In the genomic region with DNA sequence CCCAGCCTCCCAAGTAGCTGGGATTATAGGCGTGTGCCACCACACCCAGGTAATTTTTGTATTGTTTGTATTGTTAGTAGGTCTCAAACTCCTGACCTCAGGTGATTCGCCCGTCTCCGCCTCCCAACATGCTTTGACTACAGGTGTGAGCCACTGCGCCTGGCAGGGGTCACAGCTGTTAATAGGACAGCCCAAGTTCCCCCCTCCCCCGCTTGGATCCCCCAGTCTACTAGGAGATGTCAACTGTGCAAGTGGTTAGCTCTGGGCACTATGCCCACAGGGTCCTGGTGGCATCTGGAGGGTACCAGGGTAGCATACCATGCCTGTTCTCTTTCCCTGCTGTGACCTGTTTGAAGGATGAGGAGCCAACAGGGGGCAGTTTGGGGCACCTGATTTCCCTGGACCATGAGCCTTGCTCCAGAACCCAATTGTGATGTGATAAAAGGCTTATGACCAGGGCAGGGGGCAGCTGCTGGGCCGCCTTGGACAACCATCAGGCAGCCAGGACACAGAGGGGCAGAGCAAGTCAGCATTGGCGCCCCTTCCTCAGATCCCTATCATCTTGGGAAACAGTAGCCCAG, we compare ENCODE assay signal across 15 cellular contexts. TPM values are rescaled to one million over a fixed set of nuclear protein-coding genes. Genes with fewer than 3 reads are reported as not detected.
DNase-seq lines count a peak whose midpoint lies in the region; ATAC-seq and TF ChIP-seq lines count a peak whose summit lies in the region.
"Had no signal": no experiment of that assay in that cellular context is flagged by ENCODE, and none has a peak within 500 bp of the region (broad histone marks: within the 10 kb centered on the region; RNA-seq: fewer than 3 reads in every experiment).

A gene with protein sequence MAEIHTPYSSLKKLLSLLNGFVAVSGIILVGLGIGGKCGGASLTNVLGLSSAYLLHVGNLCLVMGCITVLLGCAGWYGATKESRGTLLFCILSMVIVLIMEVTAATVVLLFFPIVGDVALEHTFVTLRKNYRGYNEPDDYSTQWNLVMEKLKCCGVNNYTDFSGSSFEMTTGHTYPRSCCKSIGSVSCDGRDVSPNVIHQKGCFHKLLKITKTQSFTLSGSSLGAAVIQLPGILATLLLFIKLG (plus strand): TSS at position 496 of the 581 bp plus-strand sequence. CDS start 138 bp downstream, outside the sequence.

- H3K9me3 ChIP-seq in SK-N-SH (no peaks in the 10 kb centered on the region), esophagus muscularis mucosa (no peaks in the 10 kb centered on the region), tibial artery (no peaks in the 10 kb centered on the region)
- H3K9me3 ChIP-seq: ovary had no signal

- H3K4me3 ChIP-seq in SK-N-SH (ENCODE audit: low read depth in 2 of 2, low read length in 1 of 2) = no peak within 1 kb of the TSS
- no peak within 1 kb of the TSS for H3K4me3 ChIP-seq in esophagus muscularis mucosa
- H3K4me3 ChIP-seq in tibial artery = no peak within 1 kb of the TSS
- H3K4me3 ChIP-seq: ovary had no signal

- H3K36me3 ChIP-seq in SK-N-SH (replicated peaks in 1 of 2; ENCODE audit: control insufficient read depth in 1 of 2, insufficient read depth in 2 of 2, low read length in 1 of 2) = no peaks in the 10 kb centered on the region
- H3K36me3 ChIP-seq in esophagus muscularis mucosa = no peaks in the 10 kb centered on the region
- no peaks in the 10 kb centered on the region for H3K36me3 ChIP-seq in tibial artery
- H3K36me3 ChIP-seq: ovary had no signal

- H3K9ac ChIP-seq in SK-N-SH = no peak within 1 kb of the TSS

- no peak within 1 kb of the TSS for H2AFZ ChIP-seq in SK-N-SH (ENCODE audit: low read depth)

- TF ChIP-seq RAD21 in SK-N-SH (IDR thresholded peaks at IDR 0.05; ENCODE audit: low read length) = peak; percentile 33

- DNase-seq in SK-N-SH = peak; percentile 38
- DNase-seq in OCI-M1 (lab: John Stamatoyannopoulos, UW) = peak; percentile 69
- DNase-seq in esophagus muscularis mucosa (ENCODE audit: extremely low spot score) = no peak
- peak in 1 of 2 donors; percentile 28 for DNase-seq in tibial artery
- DNase-seq in hepatic stellate cell (ENCODE audit: low spot score) = no peak
- DNase-seq in NCI-H1436 (lab: John Stamatoyannopoulos, UW) = no peak
- DNase-seq: DMS79 treated with DMSO at 0.1 percent for 48 hours, mesendoderm, NCI-H2227 treated with DMSO at 0.1 percent for 48 hours, T-helper 17 cell had no signal

- POLR2A ChIA-PET in SK-N-SH (lab: Yijun Ruan, JAX) = interaction anchor here (1.0 kb wide), 1 partner anchor 185 kb away, joined by 3 read pairs; the partner anchor contains the start of gene ELAVL3

- H3K4me2 ChIP-seq in SK-N-SH = no peak within 1 kb of the TSS

- ATAC-seq in SK-N-SH treated with all-trans-retinoic acid at 6 μM for 48 hours = no peak
- no peak for ATAC-seq in GM21619 (IDR thresholded peaks at IDR 0.05; ENCODE audit: unreplicated experiment)
- ATAC-seq: activated T-helper 17 cell treated with anti-CD3 and anti-CD28 coated beads, Interleukin-2, amount 50 U/mL, for 72 hours; T-helper 17 cell had no signal

- H3K9me2 ChIP-seq in SK-N-SH = no peaks in the 10 kb centered on the region

- TF ChIP-seq POLR2A in esophagus muscularis mucosa (IDR thresholded peaks at IDR 0.05; ENCODE audit: low read depth) = no peak

- CTCF ChIA-PET in SK-N-SH (lab: Yijun Ruan, JAX) = interaction anchor here (0.8 to 5.1 kb wide), 14 partner anchors 9 to 186 kb away, joined by 3 to 66 read pairs (median 5); partner anchors contain the start of genes CCDC159, ELAVL3, RGL3 and SWSAP1

- H3K79me2 ChIP-seq in SK-N-SH (ENCODE audit: insufficient read depth) = no peaks in the 10 kb centered on the region

- intact Hi-C loops in esophagus muscularis mucosa (cut with DNase I) = loop anchor here (5.0 kb wide), 1 partner anchor 87 kb away; the partner anchor contains the start of gene EPOR
- intact Hi-C loops in tibial artery (cut with DNase I; ENCODE audit: low total_unique reads) = loop anchor here (10.0 kb wide), 1 partner anchor 79 kb away; the partner anchor contains the start of gene SWSAP1

- no peaks in the 10 kb centered on the region for H4K20me1 ChIP-seq in SK-N-SH (ENCODE audit: insufficient read depth)

- H3F3A ChIP-seq in SK-N-SH (replicated peaks; ENCODE audit: insufficient read depth) = peaks cover 4% of the 10 kb centered on the region

- TF ChIP-seq CTCF in SK-N-SH (IDR thresholded peaks at IDR 0.05) = peak; percentile 24; the same call in 1 of the 2 replicates
- no peak for TF ChIP-seq CTCF in esophagus muscularis mucosa (IDR thresholded peaks at IDR 0.05)
- TF ChIP-seq CTCF in tibial artery (IDR thresholded peaks at IDR 0.05) = no peak

- no peaks in the 10 kb centered on the region for H3K27me3 ChIP-seq in SK-N-SH (ENCODE audit: insufficient read depth)
- H3K27me3 ChIP-seq in esophagus muscularis mucosa = no peaks in the 10 kb centered on the region
- no peaks in the 10 kb centered on the region for H3K27me3 ChIP-seq in tibial artery
- H3K27me3 ChIP-seq: ovary had no signal

- 87% methylated on average over 6 of the region's 8 CpGs for WGBS in SK-N-SH (ENCODE audit: low lambda C conversion rate)
- 82% methylated on average over 7 of the region's 8 CpGs for WGBS in esophagus muscularis mucosa

- no peak for TF ChIP-seq EP300 in SK-N-SH (IDR thresholded peaks at IDR 0.05; ENCODE audit: borderline replicate concordance in 1 of 2, low read depth in 1 of 2, low read length in 1 of 2)
- TF ChIP-seq EP300 in esophagus muscularis mucosa (IDR thresholded peaks at IDR 0.05) = no peak

- no peak within 1 kb of the TSS for H3K27ac ChIP-seq in SK-N-SH (ENCODE audit: low read depth in 2 of 2, low read length in 1 of 2)
- peak within 1 kb of the TSS; percentile 11 to 52 (median 37) for H3K27ac ChIP-seq in esophagus muscularis mucosa (replicated peaks in 1 of 4)
- H3K27ac ChIP-seq in tibial artery = peak within 1 kb of the TSS; percentile 56 to 61

- H3K4me1 ChIP-seq in SK-N-SH (ENCODE audit: control insufficient read depth in 1 of 2, insufficient read depth in 2 of 2, low read depth in 1 of 2, low read length in 1 of 2) = peaks cover 0 to 3% of the 10 kb centered on the region in 2 experiments; a peak in 1 of 4 replicates
- peaks cover 6 to 26% (median 16%) of the 10 kb centered on the region in 4 donors for H3K4me1 ChIP-seq in esophagus muscularis mucosa
- peaks cover 0 to 25% (median 12%) of the 10 kb centered on the region in 4 donors for H3K4me1 ChIP-seq in tibial artery

TF ChIP-seq in SK-N-SH, 30 proteins besides CTCF, POLR2A, EP300 and RAD21:
- TF ChIP-seq GATA2 (CRISPR knock-in tag; IDR thresholded peaks at IDR 0.05) = no peak
- TF ChIP-seq MAX (IDR thresholded peaks at IDR 0.05; ENCODE audit: low read depth) = no peak
- TF ChIP-seq FOXJ3 (CRISPR knock-in tag; IDR thresholded peaks at IDR 0.05) = no peak
- no peak for TF ChIP-seq RCOR1 (IDR thresholded peaks at IDR 0.05; ENCODE audit: low read length)
- no peak for TF ChIP-seq ELF1 (IDR thresholded peaks at IDR 0.05)
- TF ChIP-seq ZBTB33 (IDR thresholded peaks at IDR 0.05; ENCODE audit: borderline replicate concordance, low read depth) = no peak
- no peak for TF ChIP-seq FOSL2 (IDR thresholded peaks at IDR 0.05; ENCODE audit: borderline replicate concordance, low read depth)

TF ChIP-seq in SK-N-SH treated with all-trans-retinoic acid at 6 μM for 48 hours, 23 proteins besides CTCF, POLR2A, EP300 and RAD21 (continues in another document):
- TF ChIP-seq PPARA (CRISPR knock-in tag; IDR thresholded peaks at IDR 0.05; ENCODE audit: borderline replicate concordance) (no peak), SNAI2 (CRISPR knock-in tag; IDR thresholded peaks at IDR 0.05) (no peak), CREB5 (CRISPR knock-in tag; IDR thresholded peaks at IDR 0.05; ENCODE audit: low read depth) (no peak), ARNTL (CRISPR knock-in tag; IDR thresholded peaks at IDR 0.05; ENCODE audit: borderline replicate concordance, low read depth) (no peak), TOX (CRISPR knock-in tag; IDR thresholded peaks at IDR 0.05; ENCODE audit: borderline replicate concordance) (no peak), PATZ1 (CRISPR knock-in tag; IDR thresholded peaks at IDR 0.05; ENCODE audit: borderline replicate concordance) (no peak), CSDC2 (CRISPR knock-in tag; IDR thresholded peaks at IDR 0.05) (no peak)

RNA-seq across cellular contexts. Expression of the gene that starts here (rescaled TPM):
- not detected in 2 replicates for polyA plus RNA-seq in SK-N-SH (2012; rRNA removed)
- polyA plus RNA-seq in SK-N-SH (2012; cell fraction: cytosol; rRNA removed) = not detected in 2 replicates
- not detected in 2 replicates for polyA plus RNA-seq in SK-N-SH (2012; cell fraction: nucleus; rRNA removed)
- not detected for total RNA-seq in esophagus muscularis mucosa
- total RNA-seq: activated T-helper 17 cell treated with anti-CD3 and anti-CD28 coated beads, Interleukin-2, amount 50 U/mL, for 72 hours; ovary; T-helper 17 cell had no signal
- polyA plus RNA-seq: esophagus, ovary had no signal

Comparison
In these comparisons a context has a peak if more than half of its experiments do, and no peak if none do; other contexts are left out.
1. Peak in DNase-seq in SK-N-SH; RNA of the gene not detected or under 1 TPM.
2. H3K27ac ChIP-seq: peak in esophagus muscularis mucosa (4 of 4) and tibial artery (2 of 2); none in SK-N-SH (0 of 2).